In the genomic region with DNA sequence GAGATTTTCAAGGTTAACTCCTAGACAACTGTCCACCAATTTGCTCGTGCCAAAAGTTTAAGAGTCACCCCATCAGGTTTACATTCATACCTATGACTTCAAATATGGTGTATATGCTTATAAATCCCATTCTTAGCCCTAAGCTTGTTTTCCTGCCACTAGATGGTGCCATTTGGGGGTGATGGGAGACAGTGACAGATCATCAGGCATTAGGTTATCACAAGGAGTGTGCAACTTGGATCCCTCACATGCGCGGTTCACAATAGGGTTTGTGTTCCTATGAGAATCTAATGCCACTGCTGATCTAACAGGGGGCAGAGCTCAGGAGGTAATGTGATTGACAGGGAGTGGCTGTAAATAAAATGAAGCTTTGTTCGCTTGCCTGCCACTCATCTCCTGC, we compare ENCODE assay signal across 10 cellular contexts.
DNase-seq lines count a peak whose midpoint lies in the region; ATAC-seq and TF ChIP-seq lines count a peak whose summit lies in the region.
"Had no signal": no experiment of that assay in that cellular context is flagged by ENCODE, and none has a peak within 500 bp of the region (broad histone marks: within the 10 kb centered on the region; RNA-seq: fewer than 3 reads in every experiment).

No MANE protein-coding gene starts in this region.

- ATAC-seq in sciatic nerve, result no peak
- ATAC-seq: activated CD4-positive, CD25-positive, alpha-beta regulatory T cell treated with anti-CD3 and anti-CD28 coated beads, Interleukin-2, amount 50 U/mL, for 24 hours had no signal

- intact Hi-C loops in sciatic nerve (cut with DNase I), result no loop called here

- DNase-seq in AML-193 (lab: John Stamatoyannopoulos, UW) (peak; percentile 16 to 29), GM13977 (ENCODE audit: low spot score) (no peak), NCI-H774 (lab: John Stamatoyannopoulos, UW) (peak; percentile 2), fibroblast of the aortic adventitia (ENCODE audit: low read depth) (no peak), foreskin fibroblast (no peak), AG20443 (ENCODE audit: low spot score) (no peak), sciatic nerve (ENCODE audit: low spot score) (no peak)
- DNase-seq in central memory CD4-positive, alpha-beta T cell, result no peak
- DNase-seq: ovary had no signal

- H3K4me3 ChIP-seq in fibroblast of the aortic adventitia (ENCODE audit: low read depth, low read length) (no peak overlapping the region), foreskin fibroblast (ENCODE audit: low read depth in 1 of 2, low read length in 2 of 2) (no peak overlapping the region)
- H3K4me3 ChIP-seq: ovary had no signal

- TF ChIP-seq CTCF in GM13977 (IDR thresholded peaks at IDR 0.05; ENCODE audit: extremely low read depth, insufficient read depth, missing control alignments) (peak; percentile 59), fibroblast of the aortic adventitia (IDR thresholded peaks at IDR 0.05; ENCODE audit: insufficient read depth, low read length) (peak; percentile 3), foreskin fibroblast (IDR thresholded peaks at IDR 0.05; ENCODE audit: low read depth, low read length) (no peak)

- in situ Hi-C loops in GM13977 (cut with MboI; ENCODE audit: low pct_unique_long_range_greater_than_20kb, low sequenced_read_pairs, unreplicated experiment), result no loop called here

Comparison
In these comparisons a context has a peak if more than half of its experiments do, and no peak if none do; other contexts are left out.
1. DNase-seq: peak in AML-193 (2 of 2) and NCI-H774 (single experiment); none in GM13977 (single experiment), fibroblast of the aortic adventitia (single experiment), central memory CD4-positive, alpha-beta T cell (single experiment), foreskin fibroblast (0 of 2), AG20443 (single experiment) and sciatic nerve (single experiment).